In the genomic region with DNA sequence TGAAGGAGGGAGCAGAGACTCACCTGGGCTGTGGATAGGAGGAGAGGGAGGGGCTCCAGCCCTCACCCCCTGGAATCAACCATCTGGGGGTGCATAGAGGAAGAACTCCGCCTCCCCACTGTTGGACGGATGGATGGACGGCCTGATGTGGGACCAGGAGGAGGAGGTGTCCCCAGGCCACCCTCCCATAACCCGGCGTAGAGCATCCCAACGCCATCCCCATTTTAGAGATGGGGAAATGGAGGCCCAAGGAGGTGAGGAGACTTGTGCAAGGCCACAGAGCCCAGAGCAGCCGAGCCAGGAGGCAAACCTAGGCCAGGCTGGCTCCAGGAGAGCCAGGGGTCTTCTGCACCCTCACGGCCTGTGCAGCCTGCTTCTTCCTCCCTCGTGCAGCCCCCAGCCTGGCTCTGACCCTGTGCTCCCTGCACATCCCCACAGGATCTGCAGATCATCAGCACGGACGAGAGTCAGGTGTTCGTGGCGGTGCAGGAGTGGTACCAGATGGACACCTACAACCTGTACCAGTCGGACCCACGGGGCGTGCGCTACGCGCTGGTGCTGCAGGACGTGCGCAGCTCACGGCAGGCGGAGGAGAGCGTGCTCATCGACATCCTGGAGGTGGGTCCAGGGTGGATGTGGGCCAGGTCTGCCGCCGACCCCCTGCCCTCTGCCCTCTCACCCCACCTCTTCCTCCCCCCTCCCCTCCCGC, we compare ENCODE assay signal across 15 cellular contexts.
DNase-seq lines count a peak whose midpoint lies in the region; ATAC-seq and TF ChIP-seq lines count a peak whose summit lies in the region.
"Had no signal": no experiment of that assay in that cellular context is flagged by ENCODE, and none has a peak within 500 bp of the region (broad histone marks: within the 10 kb centered on the region; RNA-seq: fewer than 3 reads in every experiment).

No MANE protein-coding gene starts in this region.

- no peak overlapping the region for H2BK120ac ChIP-seq in trophoblast cell (ENCODE audit: insufficient read depth, low read length, poor library complexity)

- no peak overlapping the region for H3K4me3 ChIP-seq in BLaER1 treated with 17β-estradiol and CSF1 and Interleukin-3, amounts not matched to agents 10 nM and 100 nM
- H3K4me3 ChIP-seq in lower lobe of right lung (no peak overlapping the region), trophoblast cell (ENCODE audit: low read depth, low read length) (peak overlapping the region; percentile 15), adrenal gland (no peak overlapping the region)
- H3K4me3 ChIP-seq: A549, GM23248 had no signal

- no peak overlapping the region for H3K14ac ChIP-seq in trophoblast cell (ENCODE audit: low read length)

- H3K79me2 ChIP-seq in trophoblast cell (ENCODE audit: control insufficient read depth, insufficient read depth, low read length, poor library complexity), result no peaks in the 10 kb centered on the region

- no peak overlapping the region for H3K18ac ChIP-seq in trophoblast cell (ENCODE audit: low read length)

- no peaks in the 10 kb centered on the region for H3K27me3 ChIP-seq in BLaER1 treated with 17β-estradiol and CSF1 and Interleukin-3, amounts not matched to agents 10 nM and 100 nM
- H3K27me3 ChIP-seq in lower lobe of right lung (ENCODE audit: low read depth) (no peaks in the 10 kb centered on the region), trophoblast cell (ENCODE audit: insufficient read depth, low read length) (no peaks in the 10 kb centered on the region), adrenal gland (peaks cover 3% of the 10 kb centered on the region)
- H3K27me3 ChIP-seq: BE2C had no signal

- H3K4ac ChIP-seq in trophoblast cell (ENCODE audit: low read depth, low read length), result no peak overlapping the region

- no peak overlapping the region for H2BK5ac ChIP-seq in trophoblast cell (ENCODE audit: low read depth, low read length, poor library complexity)

- H3K4me2 ChIP-seq in BLaER1 treated with 17β-estradiol and CSF1 and Interleukin-3, amounts not matched to agents 10 nM and 100 nM, result peak overlapping the region in 10 of 11 experiments; percentile 32 to 71 (median 62); a peak in 18 of 22 replicates
- H3K4me2 ChIP-seq in trophoblast cell (ENCODE audit: low read length), result no peak overlapping the region
- H3K4me2 ChIP-seq: A549 had no signal

- peak overlapping the region in 1 of 11 experiments; percentile 42; a peak in 1 of 22 replicates for H3K27ac ChIP-seq in BLaER1 treated with 17β-estradiol and CSF1 and Interleukin-3, amounts not matched to agents 10 nM and 100 nM
- H3K27ac ChIP-seq in RWPE1 (peak overlapping the region; percentile 38; the same call in 1 of the 2 replicates), lower lobe of right lung (no peak overlapping the region), trophoblast cell (ENCODE audit: low read depth, low read length) (no peak overlapping the region), adrenal gland (peak overlapping the region in 1 of 5 donors; percentile 27)
- H3K27ac ChIP-seq: A549, GM23248 had no signal

- no peak overlapping the region for H4K91ac ChIP-seq in trophoblast cell (ENCODE audit: low read depth, low read length)

- H3K79me1 ChIP-seq in trophoblast cell (ENCODE audit: low read length), result no peaks in the 10 kb centered on the region

- no peak overlapping the region for H2AFZ ChIP-seq in trophoblast cell (ENCODE audit: insufficient read depth, low read length, poor library complexity)
- H2AFZ ChIP-seq: GM23248 had no signal

- no peak overlapping the region for H2BK12ac ChIP-seq in trophoblast cell (ENCODE audit: low read length)

- CTCF ChIA-PET in RWPE1 (lab: Yijun Ruan, JAX), result no interaction called here

- WGBS in trophoblast cell (ENCODE audit: extremely low coverage, insufficient coverage, insufficient read length), result no CpG with 5 or more reads among the region's 28 CpGs
- WGBS in adrenal gland, 4 donors, result 81 to 90% (median 85%) methylated on average over 17 to 28 of the region's 28 CpGs

- TF ChIP-seq POLR2A in adrenal gland (IDR thresholded peaks at IDR 0.05), result no peak

- H2AK5ac ChIP-seq in trophoblast cell (ENCODE audit: low read length), result no peak overlapping the region

- H3K36me3 ChIP-seq in BLaER1 treated with 17β-estradiol and CSF1 and Interleukin-3, amounts not matched to agents 10 nM and 100 nM, result no peaks in the 10 kb centered on the region
- H3K36me3 ChIP-seq in lower lobe of right lung (no peaks in the 10 kb centered on the region), trophoblast cell (ENCODE audit: control insufficient read depth in 1 of 2, insufficient read depth in 2 of 2, low read length in 2 of 2) (no peaks in the 10 kb centered on the region), adrenal gland (replicated peaks in 1 of 2) (no peaks in the 10 kb centered on the region)
- H3K36me3 ChIP-seq: BE2C had no signal

- ATAC-seq in lower lobe of right lung, result no peak
- ATAC-seq: A549 had no signal

- no peak overlapping the region for H4K8ac ChIP-seq in trophoblast cell (ENCODE audit: low read depth, low read length)

- intact Hi-C loops in lower lobe of right lung (cut with DNase I), result no loop called here
- intact Hi-C loops in adrenal gland (cut with DNase I), result no loop called here

- no peak overlapping the region for H4K12ac ChIP-seq in trophoblast cell (ENCODE audit: low read depth, low read length)

- no peak overlapping the region for H3K9ac ChIP-seq in BLaER1 treated with 17β-estradiol and CSF1 and Interleukin-3, amounts not matched to agents 10 nM and 100 nM
- H3K9ac ChIP-seq in trophoblast cell (ENCODE audit: low read length), result no peak overlapping the region
- H3K9ac ChIP-seq: GM23248 had no signal

- DNase-seq in RWPE1 (ENCODE audit: low spot score), result no peak
- DNase-seq in lower lobe of right lung, result peak; percentile 47
- DNase-seq in trophoblast cell, result no peak
- no peak for DNase-seq in activated gamma-delta T cell (lab: John Stamatoyannopoulos, UW)
- DNase-seq in GOT3 (lab: John Stamatoyannopoulos, UW), result no peak
- DNase-seq in adrenal gland, result no peak
- DNase-seq: BE2C, Caco-2, DMS53, GF-D8, GM23248, H7, IMR-90 had no signal

- POLR2A ChIA-PET in RWPE1 (lab: Yijun Ruan, JAX; ENCODE audit: low non-redundant PET), result no interaction called here

- H3K9me3 ChIP-seq in BLaER1 treated with 17β-estradiol and CSF1 and Interleukin-3, amounts not matched to agents 10 nM and 100 nM (replicated peaks in 1 of 11), result no peaks in the 10 kb centered on the region
- H3K9me3 ChIP-seq in lower lobe of right lung (no peaks in the 10 kb centered on the region), trophoblast cell (ENCODE audit: insufficient read depth, low read depth, low read length) (no peaks in the 10 kb centered on the region), adrenal gland (replicated peaks in 1 of 3) (no peaks in the 10 kb centered on the region)
- H3K9me3 ChIP-seq: A549, BE2C, Caco-2 had no signal

- H3K4me1 ChIP-seq in BLaER1 treated with 17β-estradiol and CSF1 and Interleukin-3, amounts not matched to agents 10 nM and 100 nM, result peaks cover 27 to 58% (median 54%) of the 10 kb centered on the region in 10 experiments
- H3K4me1 ChIP-seq in lower lobe of right lung, result no peaks in the 10 kb centered on the region
- no peaks in the 10 kb centered on the region for H3K4me1 ChIP-seq in trophoblast cell (ENCODE audit: control insufficient read depth in 1 of 2, insufficient read depth in 2 of 2, low read length in 2 of 2)
- H3K4me1 ChIP-seq in adrenal gland (replicated peaks in 1 of 2), result no peaks in the 10 kb centered on the region
- H3K4me1 ChIP-seq: A549, BE2C, Caco-2 had no signal

- no peak overlapping the region for H3K23ac ChIP-seq in trophoblast cell (ENCODE audit: low read length)

- H4K20me1 ChIP-seq in BLaER1 treated with 17β-estradiol and CSF1 and Interleukin-3, amounts not matched to agents 10 nM and 100 nM, result peaks cover 0 to 8% (median 0%) of the 10 kb centered on the region in 11 experiments; a peak in 2 of 22 replicates

- TF ChIP-seq CTCF in RWPE1 (conservative IDR thresholded peaks at IDR 0.05; ENCODE audit: low read depth), result no peak
- no peak for TF ChIP-seq CTCF in lower lobe of right lung (IDR thresholded peaks at IDR 0.05)
- no peak for TF ChIP-seq CTCF in adrenal gland (IDR thresholded peaks at IDR 0.05)
